27 cellular contexts compared by ENCODE assay signal in genomic region chr12:106498056-106498455, GRCh38.
DNase-seq lines count a peak whose midpoint lies in the region; ATAC-seq, FAIRE-seq and TF ChIP-seq lines count a peak whose summit lies in the region.
"Had no signal": no experiment of that assay in that cellular context is flagged by ENCODE, and none has a peak within 500 bp of the region (broad histone marks: within the 10 kb centered on the region; RNA-seq: fewer than 3 reads in every experiment).

No MANE protein-coding gene starts in this region.

- intact Hi-C loops in GM12878 (cut with micrococcal nuclease; ENCODE audit: unreplicated experiment) (no loop called here), mucosa of descending colon (cut with DNase I, micrococcal nuclease) (no loop called here)

- no peak for TF ChIP-seq EP300 in GM12878 (IDR thresholded peaks at IDR 0.05; ENCODE audit: borderline replicate concordance in 1 of 2, control insufficient read depth in 1 of 2, low read depth in 2 of 2, low read length in 2 of 2)

- no peak overlapping the region for H3K9ac ChIP-seq in GM12878 (ENCODE audit: control insufficient read depth, insufficient read depth, low read length)
- H3K9ac ChIP-seq in fibroblast of lung (ENCODE audit: insufficient read depth, low read length) = no peak overlapping the region

- RAD21 ChIA-PET in GM12878 (lab: Charles Lee; ENCODE audit: unreplicated experiment) = no interaction called here

- peak; percentile 44 for FAIRE-seq in GM12878 (lab: Jason Lieb, UNC)
- FAIRE-seq: GM19239 had no signal

- in situ Hi-C loops in GM12878 (cut with MboI) = no loop called here

- SMC1A ChIA-PET in GM12878 (lab: Charles Lee; ENCODE audit: uncharacterized antibody, unreplicated experiment) = interaction anchor here (0.8 kb wide), 1 partner anchor 11 kb away, joined by 3 read pairs; no protein-coding TSS in a partner anchor

- TF ChIP-seq POLR2A in GM12878 (IDR thresholded peaks at IDR 0.05; ENCODE audit: low read depth, low read length) = no peak
- TF ChIP-seq POLR2A in erythroblast (IDR thresholded peaks at IDR 0.05; ENCODE audit: low read length) = no peak

- CTCF ChIA-PET in GM12878 (lab: Yijun Ruan, JAX) = no interaction called here

- H3K36me3 ChIP-seq in GM12878 (ENCODE audit: control insufficient read depth in 2 of 2, insufficient read depth in 2 of 2, low read length in 1 of 2) (peaks cover 0 to 4% of the 10 kb centered on the region in 2 experiments; a peak in 2 of 4 replicates), fibroblast of lung (ENCODE audit: control insufficient read depth, insufficient read depth, low read length) (no peaks in the 10 kb centered on the region), osteoblast (ENCODE audit: insufficient read depth, low read length) (peaks cover 10% of the 10 kb centered on the region), mucosa of descending colon (ENCODE audit: low read depth) (no peaks in the 10 kb centered on the region)

- H3K27ac ChIP-seq in GM12878 (ENCODE audit: control insufficient read depth, insufficient read depth) (no peak overlapping the region), fibroblast of lung (ENCODE audit: insufficient read depth, low read length) (no peak overlapping the region), osteoblast (ENCODE audit: low read depth, low read length) (no peak overlapping the region)
- H3K27ac ChIP-seq: HL-60, psoas muscle, stomach, VCaP had no signal

- H3K9me3 ChIP-seq in GM12878 (replicated peaks; ENCODE audit: control insufficient read depth, insufficient read depth, low read length) = no peaks in the 10 kb centered on the region
- no peaks in the 10 kb centered on the region for H3K9me3 ChIP-seq in fibroblast of lung (ENCODE audit: control insufficient read depth, insufficient read depth, low read depth, low read length)
- no peaks in the 10 kb centered on the region for H3K9me3 ChIP-seq in osteoblast (ENCODE audit: low read depth, low read length)
- no peaks in the 10 kb centered on the region for H3K9me3 ChIP-seq in mucosa of descending colon
- H3K9me3 ChIP-seq: psoas muscle, stomach had no signal

- H3K27me3 ChIP-seq in GM12878 (replicated peaks in 1 of 2; ENCODE audit: control insufficient read depth in 2 of 2, insufficient read depth in 2 of 2, low read length in 1 of 2) = no peaks in the 10 kb centered on the region
- no peaks in the 10 kb centered on the region for H3K27me3 ChIP-seq in fibroblast of lung (ENCODE audit: control insufficient read depth, insufficient read depth, low read length)
- no peaks in the 10 kb centered on the region for H3K27me3 ChIP-seq in osteoblast (ENCODE audit: insufficient read depth, low read length)
- H3K27me3 ChIP-seq: stomach had no signal

- no peak for TF ChIP-seq CTCF in GM12878 (IDR thresholded peaks at IDR 0.05 in 2 of 3, conservative IDR thresholded peaks at IDR 0.05 in 1 of 3; ENCODE audit: control insufficient read depth in 2 of 3, extremely low read depth in 1 of 3, insufficient read depth in 1 of 3, low read depth in 3 of 3, low read length in 3 of 3)
- TF ChIP-seq CTCF in fibroblast of lung (conservative IDR thresholded peaks at IDR 0.05 in 1 of 2, IDR thresholded peaks at IDR 0.05 in 1 of 2; ENCODE audit: low read depth in 1 of 2, low read length in 2 of 2) = no peak
- no peak for TF ChIP-seq CTCF in osteoblast (IDR thresholded peaks at IDR 0.05; ENCODE audit: extremely low read depth, low read depth, low read length)
- TF ChIP-seq CTCF in mucosa of descending colon (IDR thresholded peaks at IDR 0.05) = no peak

- H2AFZ ChIP-seq in GM12878 (ENCODE audit: control insufficient read depth, low read depth, low read length) (no peak overlapping the region), fibroblast of lung (ENCODE audit: low read length) (no peak overlapping the region), osteoblast (ENCODE audit: low read length) (peak overlapping the region; percentile 34)
- H2AFZ ChIP-seq: GM23338 had no signal

- H3K4me1 ChIP-seq in GM12878 (ENCODE audit: control insufficient read depth, insufficient read depth, low read length) = no peaks in the 10 kb centered on the region
- no peaks in the 10 kb centered on the region for H3K4me1 ChIP-seq in fibroblast of lung (ENCODE audit: control insufficient read depth, extremely low read depth, insufficient read depth, low read length)
- H3K4me1 ChIP-seq in osteoblast (ENCODE audit: insufficient read depth, low read length) = no peaks in the 10 kb centered on the region
- H3K4me1 ChIP-seq in mucosa of descending colon (ENCODE audit: low read depth) = no peaks in the 10 kb centered on the region
- H3K4me1 ChIP-seq: psoas muscle, stomach had no signal

- ATAC-seq in GM12878 (no peak), mucosa of descending colon (no peak)
- ATAC-seq: effector memory CD8-positive, alpha-beta T cell; GM23338; psoas muscle had no signal

- DNase-seq in UCSD-AML1 (lab: John Stamatoyannopoulos, UW; ENCODE audit: unreplicated experiment) (peak; percentile 14), GM12878 (ENCODE audit: low read depth, low spot score) (no peak), fibroblast of lung (ENCODE audit: low read depth in 2 of 2) (peak; percentile 18 to 29), osteoblast (ENCODE audit: insufficient read length, low spot score, missing footprints) (no peak), SKM-1 (lab: John Stamatoyannopoulos, UW; ENCODE audit: unreplicated experiment) (no peak), erythroblast (lab: John Stamatoyannopoulos, UW) (no peak), mucosa of descending colon (no peak), SK-N-DZ (ENCODE audit: low spot score) (no peak)
- DNase-seq: activated CD4-positive, alpha-beta memory T cell treated with anti-CD3 and anti-CD28 coated beads for 36 hours; activated gamma-delta T cell treated with Interleukin-2 at 50 U/mL for 16 hours; activated T-cell treated with anti-CD3 and anti-CD28 coated beads for 4 hours; CD4-positive, CD25-positive, alpha-beta regulatory T cell; cerebellar nuclear complex; effector memory CD8-positive, alpha-beta T cell; GDM1; kidney glomerular epithelial cell; MM.1S; NCI-H1436 treated with DMSO at 0.1 percent for 48 hours; NCI-H2171 treated with DMSO at 0.1 percent for 48 hours; nephron progenitor cell; psoas muscle; stimulated activated CD4-positive, alpha-beta T cell treated with anti-CD3 and anti-CD28 coated beads, Interleukin-4, amount 100 ng/mL, for 4 hours; stomach had no signal

- TF ChIP-seq RAD21 in GM12878 (IDR thresholded peaks at IDR 0.05; ENCODE audit: insufficient read depth, low read depth, low read length) = no peak

- 82% methylated on average over 7 of the region's 7 CpGs for WGBS in GM12878 (ENCODE audit: insufficient coverage, insufficient replicate concordance, low lambda C conversion rate, missing lambda C conversion rate)

- no TSS peak for BruUV-seq in GM12878 (replicated peaks; lab: Mats Ljungman, UMichigan)

- H3K4me3 ChIP-seq in GM12878 (no peak overlapping the region), fibroblast of lung (replicated peaks in 1 of 4; ENCODE audit: control extremely low read depth in 1 of 4, insufficient read depth in 1 of 4, low read depth in 3 of 4, low read length in 4 of 4) (no peak overlapping the region), osteoblast (ENCODE audit: insufficient read depth, low read length) (no peak overlapping the region), mucosa of descending colon (no peak overlapping the region)
- H3K4me3 ChIP-seq: GM23338, psoas muscle, stomach had no signal

- POLR2A ChIA-PET in GM12878 (lab: Charles Lee) = interaction anchor here (0.7 kb wide), 1 partner anchor 369 kb away, joined by 5 read pairs; no protein-coding TSS in a partner anchor

- no peaks in the 10 kb centered on the region for H4K20me1 ChIP-seq in GM12878 (ENCODE audit: control insufficient read depth, insufficient read depth)
- H4K20me1 ChIP-seq in fibroblast of lung (ENCODE audit: control insufficient read depth, extremely low read depth, insufficient read depth, low read length) = no peaks in the 10 kb centered on the region
- H4K20me1 ChIP-seq in osteoblast (ENCODE audit: insufficient read depth, low read length) = no peaks in the 10 kb centered on the region

- no peak overlapping the region for H3K4me2 ChIP-seq in GM12878 (ENCODE audit: control insufficient read depth, insufficient read depth)
- no peak overlapping the region for H3K4me2 ChIP-seq in fibroblast of lung (ENCODE audit: extremely low read depth, insufficient read depth, low read length)
- H3K4me2 ChIP-seq in osteoblast (ENCODE audit: insufficient read depth, low read length) = no peak overlapping the region
- H3K4me2 ChIP-seq: GM23338 had no signal

- no peaks in the 10 kb centered on the region for H3K79me2 ChIP-seq in GM12878 (ENCODE audit: control insufficient read depth, insufficient read depth, low read length)
- H3K79me2 ChIP-seq in fibroblast of lung (ENCODE audit: control insufficient read depth, insufficient read depth, low read length) = no peaks in the 10 kb centered on the region
- no peaks in the 10 kb centered on the region for H3K79me2 ChIP-seq in osteoblast (ENCODE audit: insufficient read depth, low read length)

TF ChIP-seq in GM12878, 131 proteins besides CTCF, POLR2A, EP300 and RAD21:
- TF ChIP-seq FOXK2 (IDR thresholded peaks at IDR 0.05) (no peak), NR2C1 (IDR thresholded peaks at IDR 0.05) (no peak), SREBF2 (IDR thresholded peaks at IDR 0.05; ENCODE audit: low read length) (no peak), ZNF274 (IDR thresholded peaks at IDR 0.05; ENCODE audit: insufficient read depth, insufficient read length) (no peak), IKZF1 (conservative IDR thresholded peaks at IDR 0.05) (no peak), MXI1 (IDR thresholded peaks at IDR 0.05; ENCODE audit: low read depth, low read length) (no peak), BACH1 (IDR thresholded peaks at IDR 0.05; ENCODE audit: borderline replicate concordance) (no peak), MTA3 (IDR thresholded peaks at IDR 0.05; ENCODE audit: borderline replicate concordance, low read length) (no peak)
- TF ChIP-seq, protein P1, sequence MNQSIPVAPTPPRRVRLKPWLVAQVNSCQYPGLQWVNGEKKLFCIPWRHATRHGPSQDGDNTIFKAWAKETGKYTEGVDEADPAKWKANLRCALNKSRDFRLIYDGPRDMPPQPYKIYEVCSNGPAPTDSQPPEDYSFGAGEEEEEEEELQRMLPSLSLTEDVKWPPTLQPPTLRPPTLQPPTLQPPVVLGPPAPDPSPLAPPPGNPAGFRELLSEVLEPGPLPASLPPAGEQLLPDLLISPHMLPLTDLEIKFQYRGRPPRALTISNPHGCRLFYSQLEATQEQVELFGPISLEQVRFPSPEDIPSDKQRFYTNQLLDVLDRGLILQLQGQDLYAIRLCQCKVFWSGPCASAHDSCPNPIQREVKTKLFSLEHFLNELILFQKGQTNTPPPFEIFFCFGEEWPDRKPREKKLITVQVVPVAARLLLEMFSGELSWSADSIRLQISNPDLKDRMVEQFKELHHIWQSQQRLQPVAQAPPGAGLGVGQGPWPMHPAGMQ (IDR thresholded peaks at IDR 0.05; ENCODE audit: borderline replicate concordance) = no peak

Comparison
In these comparisons a context has a peak if more than half of its experiments do, and no peak if none do; other contexts are left out.
1. DNase-seq: peak in UCSD-AML1 (single experiment) and fibroblast of lung (2 of 2); none in GM12878 (single experiment), osteoblast (single experiment), SKM-1 (single experiment), erythroblast (0 of 2), mucosa of descending colon (0 of 3) and SK-N-DZ (single experiment).